In genomic region chr11:46050065-46050464, GRCh38 we compare ENCODE assay signal across 10 cellular contexts.
DNase-seq lines count a peak whose midpoint lies in the region; ATAC-seq and TF ChIP-seq lines count a peak whose summit lies in the region.
"Had no signal": no experiment of that assay in that cellular context is flagged by ENCODE, and none has a peak within 500 bp of the region (broad histone marks: within the 10 kb centered on the region; RNA-seq: fewer than 3 reads in every experiment).

No MANE protein-coding gene starts in this region.

- no peaks in the 10 kb centered on the region for H3K9me3 ChIP-seq in body of pancreas

- peak overlapping the region in 1 of 4 donors; percentile 34 for H3K27ac ChIP-seq in body of pancreas

- intact Hi-C loops in body of pancreas (cut with DNase I), result no loop called here

- peaks cover 3% of the 10 kb centered on the region for H3K4me1 ChIP-seq in body of pancreas

- TF ChIP-seq CTCF in HFF-Myc (IDR thresholded peaks at IDR 0.05; ENCODE audit: low read depth, low read length, missing control alignments) (no peak), body of pancreas (IDR thresholded peaks at IDR 0.05) (no peak)

- H3K4me3 ChIP-seq in HFF-Myc (replicated peaks; ENCODE audit: low read depth, low read length) (no peak overlapping the region), body of pancreas (no peak overlapping the region)

- no peaks in the 10 kb centered on the region for H3K27me3 ChIP-seq in body of pancreas

- TF ChIP-seq POLR2A in body of pancreas (IDR thresholded peaks at IDR 0.05), result no peak

- H3K36me3 ChIP-seq in body of pancreas (replicated peaks in 1 of 2; ENCODE audit: insufficient read depth in 1 of 2, low read depth in 2 of 2), result no peaks in the 10 kb centered on the region

- peak; percentile 35 for ATAC-seq in body of pancreas
- ATAC-seq in GM18511 (IDR thresholded peaks at IDR 0.05; ENCODE audit: unreplicated experiment), result no peak
- ATAC-seq in GM19035 (IDR thresholded peaks at IDR 0.05; ENCODE audit: unreplicated experiment), result no peak
- ATAC-seq in HG03342 (IDR thresholded peaks at IDR 0.05; ENCODE audit: unreplicated experiment), result no peak

- WGBS in body of pancreas, 2 donors, result 65 to 69% methylated on average over 4 of the region's 4 CpGs

- DNase-seq in HFF-Myc (ENCODE audit: extremely low read depth, low read depth), result peak; percentile 11
- peak; percentile 9 to 30 (median 18) for DNase-seq in body of pancreas
- DNase-seq in iris pigment epithelial cell (ENCODE audit: low read depth), result peak; percentile 87
- peak; percentile 57 for DNase-seq in smooth muscle cell of the brain vasculature (ENCODE audit: low read depth, low spot score)
- no peak for DNase-seq in NCI-H1092 treated with DMSO at 0.1 percent for 48 hours (lab: John Stamatoyannopoulos, UW)
- DNase-seq: stimulated activated CD4-positive, alpha-beta T cell treated with anti-CD3 and anti-CD28 coated beads, Interleukin-12 subunit alpha, Interleukin-12 subunit beta, amount 100 ng/mL, for 4 hours; T-helper 1 cell had no signal
